ENCODE assay signal across 1 cellular context in the genomic region with DNA sequence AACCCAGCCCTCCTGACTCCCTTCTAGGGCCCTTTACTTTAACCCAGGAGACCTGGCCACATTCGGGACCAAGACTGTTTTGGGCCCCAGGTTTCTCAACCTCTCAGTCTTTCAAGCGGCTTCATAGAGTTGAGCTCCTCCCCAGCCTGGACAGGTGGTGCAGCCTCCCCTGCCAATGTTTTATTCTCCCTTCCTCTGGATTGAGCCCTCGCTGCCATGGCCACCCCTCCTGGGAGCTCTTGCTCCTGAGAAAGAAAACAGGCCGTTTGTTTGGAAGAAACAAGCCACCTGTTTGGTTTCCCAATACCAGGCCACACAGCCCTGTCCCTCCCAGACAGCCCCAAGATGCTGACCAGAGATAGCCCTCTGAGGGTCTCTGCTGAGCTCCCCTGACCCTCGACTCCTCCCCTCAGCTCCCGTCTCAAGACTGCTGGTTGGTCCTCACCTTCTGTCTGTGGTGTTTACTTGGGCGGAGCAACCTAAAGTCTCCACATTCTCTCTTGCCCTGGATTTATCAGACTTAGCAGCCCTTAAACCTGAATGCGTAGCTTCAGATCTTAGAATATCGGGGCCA.
TF ChIP-seq lines count a peak whose summit lies in the region.

No MANE protein-coding gene starts in this region.

TF ChIP-seq in IMR-90, 13 proteins besides CTCF, POLR2A, EP300 and RAD21 (continued from another document):
- TF ChIP-seq, protein P1, sequence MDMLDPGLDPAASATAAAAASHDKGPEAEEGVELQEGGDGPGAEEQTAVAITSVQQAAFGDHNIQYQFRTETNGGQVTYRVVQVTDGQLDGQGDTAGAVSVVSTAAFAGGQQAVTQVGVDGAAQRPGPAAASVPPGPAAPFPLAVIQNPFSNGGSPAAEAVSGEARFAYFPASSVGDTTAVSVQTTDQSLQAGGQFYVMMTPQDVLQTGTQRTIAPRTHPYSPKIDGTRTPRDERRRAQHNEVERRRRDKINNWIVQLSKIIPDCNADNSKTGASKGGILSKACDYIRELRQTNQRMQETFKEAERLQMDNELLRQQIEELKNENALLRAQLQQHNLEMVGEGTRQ (IDR thresholded peaks at IDR 0.05; ENCODE audit: low read depth, low read length): no peak
- TF ChIP-seq MAFK (IDR thresholded peaks at IDR 0.05; ENCODE audit: low read depth, low read length) (no peak), CEBPB (IDR thresholded peaks at IDR 0.05; ENCODE audit: low read depth, low read length) (no peak), CHD1 (IDR thresholded peaks at IDR 0.05; ENCODE audit: low read depth, low read length) (no peak), NFE2L2 (IDR thresholded peaks at IDR 0.05; ENCODE audit: low read depth, low read length) (no peak), RCOR1 (IDR thresholded peaks at IDR 0.05; ENCODE audit: insufficient replicate concordance, low read length) (no peak), RFX5 (IDR thresholded peaks at IDR 0.05; ENCODE audit: low read depth, low read length) (no peak)
- TF ChIP-seq, protein P2, sequence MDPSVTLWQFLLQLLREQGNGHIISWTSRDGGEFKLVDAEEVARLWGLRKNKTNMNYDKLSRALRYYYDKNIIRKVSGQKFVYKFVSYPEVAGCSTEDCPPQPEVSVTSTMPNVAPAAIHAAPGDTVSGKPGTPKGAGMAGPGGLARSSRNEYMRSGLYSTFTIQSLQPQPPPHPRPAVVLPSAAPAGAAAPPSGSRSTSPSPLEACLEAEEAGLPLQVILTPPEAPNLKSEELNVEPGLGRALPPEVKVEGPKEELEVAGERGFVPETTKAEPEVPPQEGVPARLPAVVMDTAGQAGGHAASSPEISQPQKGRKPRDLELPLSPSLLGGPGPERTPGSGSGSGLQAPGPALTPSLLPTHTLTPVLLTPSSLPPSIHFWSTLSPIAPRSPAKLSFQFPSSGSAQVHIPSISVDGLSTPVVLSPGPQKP (IDR thresholded peaks at IDR 0.05; ENCODE audit: borderline replicate concordance, low read depth, low read length): no peak
